In genomic region chr1:34693081-34693480, GRCh38 we compare ENCODE assay signal across 29 cellular contexts.
"Had no signal": no experiment of that assay in that cellular context is flagged by ENCODE, and none has a peak within 500 bp of the region (broad histone marks: within the 10 kb centered on the region; RNA-seq: fewer than 3 reads in every experiment).

No MANE protein-coding gene starts in this region.

- H3K36me3 ChIP-seq: ascending aorta, breast epithelium, cardiac muscle cell, colonic mucosa, WERI-Rb-1 had no signal

- H3K9me3 ChIP-seq: ascending aorta, colonic mucosa had no signal

- H3K4me3 ChIP-seq: ascending aorta, breast epithelium, cardiac muscle cell, colonic mucosa had no signal

- DNase-seq: activated B cell treated with CpG ODN at 0.5 μM for 24 hours; activated CD4-positive, alpha-beta T cell treated with anti-CD3 and anti-CD28 coated beads for 48 hours; activated CD4-positive, alpha-beta T cell treated with anti-CD3 and anti-CD28 coated beads, Interleukin-2, amount 50 U/mL, for 1 hour; activated CD4-positive, alpha-beta T cell treated with anti-CD3 and anti-CD28 coated beads, Interleukin-2, amount 50 U/mL, for 48 hours; activated CD8-positive, alpha-beta memory T cell treated with anti-CD3 and anti-CD28 coated beads, Interleukin-2, amount 50 U/mL, for 48 hours; activated CD8-positive, alpha-beta T cell treated with anti-CD3 and anti-CD28 coated beads for 36 hours; activated gamma-delta T cell; activated naive CD4-positive, alpha-beta T cell; activated naive CD4-positive, alpha-beta T cell treated with anti-CD3 and anti-CD28 coated beads, Interleukin-2, amount 10 ng/mL, durations not matched to agents 7 days and 5 days; activated naive CD8-positive, alpha-beta T cell treated with anti-CD3 and anti-CD28 coated beads, Interleukin-2, amount 10 ng/mL, durations not matched to agents 7 days and 5 days; activated T-cell treated with anti-CD3 and anti-CD28 coated beads for 4 hours; activated T-cell treated with anti-CD3 and anti-CD28 coated beads, Interleukin-2, amount 50 U/mL, for 24 hours; activated T-cell treated with anti-CD3 and anti-CD28 coated beads, Interleukin-2, amount 50 U/mL, for 72 hours; central memory CD4-positive, alpha-beta T cell; cerebellar nuclear complex; colonic mucosa; effector CD8-positive, alpha-beta T cell; foreskin fibroblast; T-helper 1 cell; T-helper 17 cell; T1000; WERI-Rb-1 had no signal

- H3K27ac ChIP-seq: ascending aorta, breast epithelium, cardiac muscle cell, colonic mucosa, epithelial cell of prostate, WERI-Rb-1 had no signal

- H3K27me3 ChIP-seq: ascending aorta, breast epithelium, cardiac muscle cell, colonic mucosa had no signal

- H3K4me1 ChIP-seq: ascending aorta, breast epithelium, colonic mucosa had no signal

- FAIRE-seq: endometrium, endothelial cell of umbilical vein, frontal cortex had no signal
